ENCODE assay signal across 9 cellular contexts in the genomic region with DNA sequence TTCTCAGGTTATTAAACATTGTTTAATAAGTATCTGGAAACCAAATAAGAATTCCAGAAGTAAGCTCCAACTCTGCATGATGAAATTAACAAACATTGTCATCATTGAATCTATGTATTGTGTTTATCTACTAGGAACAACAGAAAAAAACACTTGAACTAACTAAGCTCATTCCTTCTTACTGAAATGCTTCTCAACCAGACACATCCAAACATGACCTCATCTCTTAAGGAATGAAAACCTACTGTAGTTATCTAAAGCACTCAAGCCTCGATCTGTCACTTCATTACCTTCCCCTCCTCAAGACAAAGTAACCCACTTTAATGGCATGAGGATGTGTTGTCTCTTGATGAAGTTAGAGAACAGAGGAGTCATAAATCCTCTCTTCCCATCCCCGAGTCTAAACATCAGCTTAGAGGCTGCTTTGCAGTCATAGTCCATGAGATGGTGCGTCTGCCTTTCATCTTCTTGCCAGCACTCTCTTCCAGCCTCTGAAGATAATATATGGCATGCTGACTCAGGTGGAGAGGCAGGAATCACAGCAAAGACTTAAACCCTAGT.
DNase-seq lines count a peak whose midpoint lies in the region; ATAC-seq and TF ChIP-seq lines count a peak whose summit lies in the region.
"Had no signal": no experiment of that assay in that cellular context is flagged by ENCODE, and none has a peak within 500 bp of the region (broad histone marks: within the 10 kb centered on the region; RNA-seq: fewer than 3 reads in every experiment).

No MANE protein-coding gene starts in this region.

- DNase-seq in ELF-1 (ENCODE audit: low read depth, low spot score) (peak; percentile 68), SK-MEL-5 (ENCODE audit: low read depth, low spot score) (peak; percentile 25), fibroblast of the aortic adventitia (ENCODE audit: low read depth) (peak; percentile 60), sigmoid colon (no peak), heart left ventricle (no peak), WERI-Rb-1 (no peak)
- DNase-seq in effector CD4-positive, alpha-beta T cell, result no peak
- DNase-seq: activated CD4-positive, alpha-beta T cell treated with anti-CD3 and anti-CD28 coated beads, Interleukin-2, amount 50 U/mL, for 4 hours had no signal

- TF ChIP-seq POLR2A in sigmoid colon (IDR thresholded peaks at IDR 0.05), result no peak
- no peak for TF ChIP-seq POLR2A in heart left ventricle (IDR thresholded peaks at IDR 0.05)
- no peak for TF ChIP-seq POLR2A in GM18505 (IDR thresholded peaks at IDR 0.05; ENCODE audit: borderline replicate concordance, extremely low read depth, insufficient read depth, insufficient read length)

- no peak for ATAC-seq in heart left ventricle
- no peak for ATAC-seq in GM18505 (IDR thresholded peaks at IDR 0.05; ENCODE audit: unreplicated experiment)

- H3K9me3 ChIP-seq in sigmoid colon (no peaks in the 10 kb centered on the region), heart left ventricle (no peaks in the 10 kb centered on the region), WERI-Rb-1 (ENCODE audit: severe bottlenecking) (no peaks in the 10 kb centered on the region)

- peaks cover 0 to 3% (median 0%) of the 10 kb centered on the region in 4 donors for H3K36me3 ChIP-seq in sigmoid colon
- peaks cover 0 to 28% (median 0%) of the 10 kb centered on the region in 9 donors for H3K36me3 ChIP-seq in heart left ventricle
- no peaks in the 10 kb centered on the region for H3K36me3 ChIP-seq in WERI-Rb-1

- no peak overlapping the region for H3K4me3 ChIP-seq in fibroblast of the aortic adventitia (ENCODE audit: low read depth, low read length)
- no peak overlapping the region for H3K4me3 ChIP-seq in sigmoid colon
- no peak overlapping the region for H3K4me3 ChIP-seq in heart left ventricle
- no peak overlapping the region for H3K4me3 ChIP-seq in WERI-Rb-1 (ENCODE audit: low read depth, low read length)

- intact Hi-C loops in sigmoid colon (cut with DNase I), result loop anchor here (5.0 kb wide), 1 partner anchor 86 kb away; a partner anchor contains a TSS
- intact Hi-C loops in heart left ventricle (cut with DNase I), result loop anchor here in 2 of 10 donors (5.0 to 10.0 kb wide), 2 partner anchors 44 to 47 kb away; no protein-coding TSS in a partner anchor

- TF ChIP-seq EP300 in sigmoid colon (IDR thresholded peaks at IDR 0.05), result no peak

- peak overlapping the region; percentile 17 to 68 (median 54) for H3K27ac ChIP-seq in sigmoid colon
- H3K27ac ChIP-seq in heart left ventricle, result peak overlapping the region in 1 of 12 donors; percentile 74
- no peak overlapping the region for H3K27ac ChIP-seq in WERI-Rb-1

- peaks cover 0 to 45% (median 31%) of the 10 kb centered on the region in 4 donors for H3K4me1 ChIP-seq in sigmoid colon
- peaks cover 0 to 83% (median 22%) of the 10 kb centered on the region in 12 donors for H3K4me1 ChIP-seq in heart left ventricle

- in situ Hi-C loops in SK-MEL-5 (cut with HindIII; ENCODE audit: low pct_unique_long_range_greater_than_20kb, low sequenced_read_pairs), result loop anchor here (25.0 kb wide), 1 partner anchor 394 kb away; no protein-coding TSS in a partner anchor

- no peaks in the 10 kb centered on the region for H3K27me3 ChIP-seq in sigmoid colon
- no peaks in the 10 kb centered on the region for H3K27me3 ChIP-seq in heart left ventricle
- no peaks in the 10 kb centered on the region for H3K27me3 ChIP-seq in WERI-Rb-1 (ENCODE audit: insufficient read depth, low read depth, severe bottlenecking)

- WGBS in sigmoid colon, 2 donors, result 20 to 58% methylated on average over 3 of the region's 3 CpGs
- 63 to 81% (median 72%) methylated on average over 3 of the region's 3 CpGs for WGBS in heart left ventricle, 4 donors

- TF ChIP-seq CTCF in fibroblast of the aortic adventitia (IDR thresholded peaks at IDR 0.05; ENCODE audit: insufficient read depth, low read length) (no peak), sigmoid colon (IDR thresholded peaks at IDR 0.05) (no peak), heart left ventricle (IDR thresholded peaks at IDR 0.05) (no peak), WERI-Rb-1 (IDR thresholded peaks at IDR 0.05; ENCODE audit: low read depth, low read length) (no peak)

Comparison
In these comparisons a context has a peak if more than half of its experiments do, and no peak if none do; other contexts are left out.
1. DNase-seq: peak in ELF-1 (single experiment), SK-MEL-5 (single experiment) and fibroblast of the aortic adventitia (single experiment); none in sigmoid colon (single experiment), heart left ventricle (0 of 5), WERI-Rb-1 (single experiment) and effector CD4-positive, alpha-beta T cell (single experiment).